ENCODE assay signal across 14 cellular contexts in the genomic region with DNA sequence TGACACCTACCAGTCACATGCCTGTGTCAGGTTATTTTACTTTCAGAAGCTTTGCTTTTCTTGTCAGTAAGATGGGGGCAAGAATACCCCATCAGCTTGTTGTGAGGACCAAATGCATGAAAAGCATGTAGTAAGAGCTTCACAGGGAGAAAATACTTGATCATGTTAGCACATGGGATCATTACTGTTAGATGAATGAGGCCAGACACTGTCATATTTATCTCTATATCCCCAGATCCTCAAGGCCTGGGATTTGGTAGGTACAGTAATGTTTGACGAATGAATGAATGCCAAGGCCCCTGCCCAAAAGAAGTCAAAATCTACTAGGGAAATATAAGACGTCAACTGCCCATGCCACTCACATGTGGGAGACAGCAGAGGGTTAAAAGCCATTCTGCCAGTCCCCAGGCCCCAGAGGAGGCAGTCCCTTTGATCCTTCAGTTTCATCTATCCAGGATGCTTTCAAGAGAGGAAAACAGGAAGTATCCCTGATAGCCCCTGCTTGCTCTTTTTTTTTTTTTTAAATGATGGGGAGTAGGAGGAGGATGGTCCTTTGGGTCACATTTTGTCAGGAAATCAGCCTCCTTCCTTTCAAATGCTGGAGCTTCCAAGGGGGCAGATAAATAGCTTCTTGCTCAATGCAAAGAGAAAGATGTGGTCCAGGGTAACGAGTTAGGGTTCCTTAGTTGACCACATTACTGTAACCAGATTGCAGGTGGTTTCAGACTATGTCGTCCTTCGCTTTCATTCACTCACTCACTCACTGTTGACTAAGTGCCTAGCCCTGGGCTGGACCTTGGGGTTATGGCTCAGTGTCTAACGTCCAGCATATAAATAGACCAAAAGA.
DNase-seq lines count a peak whose midpoint lies in the region; ATAC-seq and TF ChIP-seq lines count a peak whose summit lies in the region.
"Had no signal": no experiment of that assay in that cellular context is flagged by ENCODE, and none has a peak within 500 bp of the region (broad histone marks: within the 10 kb centered on the region; RNA-seq: fewer than 3 reads in every experiment).

No MANE protein-coding gene starts in this region.

- H3K36me3 ChIP-seq in Panc1 (ENCODE audit: control insufficient read depth, insufficient read depth, low read length), result no peaks in the 10 kb centered on the region
- H3K36me3 ChIP-seq in right lobe of liver, result no peaks in the 10 kb centered on the region
- no peaks in the 10 kb centered on the region for H3K36me3 ChIP-seq in subcutaneous abdominal adipose tissue (ENCODE audit: control insufficient read depth in 5 of 5, insufficient read depth in 5 of 5, low read length in 5 of 5)
- H3K36me3 ChIP-seq: SJCRH30, thoracic aorta had no signal

- H3K4me1 ChIP-seq in Panc1 (ENCODE audit: control insufficient read depth, insufficient read depth, low read length), result peaks cover 44% of the 10 kb centered on the region
- peaks cover 0 to 33% (median 13%) of the 10 kb centered on the region in 4 donors for H3K4me1 ChIP-seq in right lobe of liver
- peaks cover 19 to 44% (median 42%) of the 10 kb centered on the region in 5 donors for H3K4me1 ChIP-seq in subcutaneous abdominal adipose tissue (ENCODE audit: control insufficient read depth in 5 of 5, insufficient read depth in 5 of 5, low read length in 5 of 5)

- 46% methylated on average over 5 of the region's 6 CpGs for whole genome bisulfite sequencing in right lobe of liver (ENCODE audit: insufficient coverage, low coverage, low lambda C conversion rate, missing lambda C conversion rate)

- DNase-seq in activated T-cell treated with anti-CD3 and anti-CD28 coated beads, Interleukin-2, amount 50 U/mL, for 24 hours, result no peak
- no peak for DNase-seq in activated T-cell treated with anti-CD3 and anti-CD28 coated beads, Interleukin-2, amount 50 U/mL, for 1 hour
- DNase-seq in Panc1 (ENCODE audit: low read depth, low spot score), result no peak
- DNase-seq in right lobe of liver, result no peak
- DNase-seq in NOMO-1 treated with DMSO at 0.1 percent for 48 hours (lab: John Stamatoyannopoulos, UW; ENCODE audit: unreplicated experiment), result no peak
- DNase-seq in stimulated activated CD4-positive, alpha-beta T cell treated with anti-CD3 and anti-CD28 coated beads, Interleukin-4, amount 100 ng/mL, for 4 hours, result no peak
- no peak for DNase-seq in activated CD8-positive, alpha-beta T cell treated with anti-CD3 and anti-CD28 coated beads for 36 hours
- DNase-seq: activated effector memory CD4-positive, alpha-beta T cell treated with anti-CD3 and anti-CD28 coated beads, Interleukin-2, amount 50 U/mL, for 16 hours; AML-193; GF-D8; SJCRH30; stimulated activated CD4-positive, alpha-beta T cell treated with anti-CD3 and anti-CD28 coated beads, Interleukin-4, amount 100 ng/mL, for 24 hours had no signal

- TF ChIP-seq POLR2A in right lobe of liver (IDR thresholded peaks at IDR 0.05), result no peak

- peak overlapping the region in 4 of 5 donors; percentile 30 to 84 (median 42) for H3K9ac ChIP-seq in subcutaneous abdominal adipose tissue (ENCODE audit: low read length in 5 of 5)

- POLR2A ChIA-PET in Panc1 (lab: Charles Lee), result interaction anchor here (0.6 kb wide), 1 partner anchor 85 kb away, joined by 10 read pairs; no protein-coding TSS in a partner anchor
- POLR2A ChIA-PET in activated CD8-positive, alpha-beta T cell treated with anti-CD3 and anti-CD28 coated beads for 36 hours (lab: Charles Lee), result no interaction called here

- in situ Hi-C loops in Panc1 (cut with HindIII; ENCODE audit: low pct_unique_long_range_greater_than_20kb, low sequenced_read_pairs), result no loop called here

- intact Hi-C loops in Panc1 (cut with micrococcal nuclease; ENCODE audit: unreplicated experiment), result no loop called here
- intact Hi-C loops in right lobe of liver (cut with DNase I), result no loop called here
- intact Hi-C loops in activated CD8-positive, alpha-beta T cell treated with anti-CD3 and anti-CD28 coated beads for 36 hours (cut with micrococcal nuclease), result no loop called here

- no peak overlapping the region for H3K4me3 Mint-ChIP-seq in activated T-cell treated with anti-CD3 and anti-CD28 coated beads, Interleukin-2, amount 50 U/mL, for 24 hours
- H3K4me3 Mint-ChIP-seq in activated CD8-positive, alpha-beta T cell treated with anti-CD3 and anti-CD28 coated beads for 36 hours, result no peak overlapping the region

- H3K4me3 ChIP-seq in Panc1 (ENCODE audit: low read depth in 2 of 2, low read length in 2 of 2) (no peak overlapping the region), right lobe of liver (no peak overlapping the region), subcutaneous abdominal adipose tissue (ENCODE audit: low read depth in 1 of 5, low read length in 5 of 5) (no peak overlapping the region)
- H3K4me3 ChIP-seq: SJCRH30, thoracic aorta had no signal

- no peak for ATAC-seq in Panc1
- no peak for ATAC-seq in right lobe of liver
- no peak for ATAC-seq in activated CD8-positive, alpha-beta T cell treated with anti-CD3 and anti-CD28 coated beads for 36 hours

- no peaks in the 10 kb centered on the region for H3K9me3 ChIP-seq in Panc1 (ENCODE audit: control insufficient read depth, insufficient read depth, low read depth, low read length)
- no peaks in the 10 kb centered on the region for H3K9me3 ChIP-seq in right lobe of liver
- H3K9me3 ChIP-seq in subcutaneous abdominal adipose tissue (ENCODE audit: control insufficient read depth in 5 of 5, low read length in 5 of 5), result no peaks in the 10 kb centered on the region
- H3K9me3 ChIP-seq: SJCRH30, thoracic aorta had no signal

- peak overlapping the region; percentile 9 for H3K27ac Mint-ChIP-seq in activated T-cell treated with anti-CD3 and anti-CD28 coated beads, Interleukin-2, amount 50 U/mL, for 24 hours
- no peak overlapping the region for H3K27ac Mint-ChIP-seq in activated CD8-positive, alpha-beta T cell treated with anti-CD3 and anti-CD28 coated beads for 36 hours

- TF ChIP-seq CTCF in Panc1 (IDR thresholded peaks at IDR 0.05), result no peak
- no peak for TF ChIP-seq CTCF in right lobe of liver (IDR thresholded peaks at IDR 0.05)
- no peak for TF ChIP-seq CTCF in activated CD8-positive, alpha-beta T cell treated with anti-CD3 and anti-CD28 coated beads for 36 hours (IDR thresholded peaks at IDR 0.05)

- peak overlapping the region; percentile 92 for H3K27ac ChIP-seq in Panc1 (ENCODE audit: low read length)
- peak overlapping the region in 2 of 3 donors; percentile 3 to 85 for H3K27ac ChIP-seq in right lobe of liver
- H3K27ac ChIP-seq in subcutaneous abdominal adipose tissue (ENCODE audit: low read depth, low read length), result peak overlapping the region; percentile 97
- H3K27ac ChIP-seq: SJCRH30, thoracic aorta had no signal

- peaks cover 50% of the 10 kb centered on the region for H3K4me1 Mint-ChIP-seq in activated T-cell treated with anti-CD3 and anti-CD28 coated beads, Interleukin-2, amount 50 U/mL, for 24 hours (ENCODE audit: low read depth)
- peaks cover 24% of the 10 kb centered on the region for H3K4me1 Mint-ChIP-seq in activated CD8-positive, alpha-beta T cell treated with anti-CD3 and anti-CD28 coated beads for 36 hours (ENCODE audit: low read depth)

- no TSS peak for BruUV-seq in Panc1 (replicated peaks; lab: Mats Ljungman, UMichigan)

- H3K9me3 Mint-ChIP-seq in activated T-cell treated with anti-CD3 and anti-CD28 coated beads, Interleukin-2, amount 50 U/mL, for 24 hours, result no peaks in the 10 kb centered on the region
- no peaks in the 10 kb centered on the region for H3K9me3 Mint-ChIP-seq in activated CD8-positive, alpha-beta T cell treated with anti-CD3 and anti-CD28 coated beads for 36 hours

- CTCF ChIA-PET in Panc1 (lab: Charles Lee), result no interaction called here
- CTCF ChIA-PET in activated CD8-positive, alpha-beta T cell treated with anti-CD3 and anti-CD28 coated beads for 36 hours (lab: Charles Lee), result interaction anchor here (0.6 to 1.4 kb wide), 2 partner anchors 105 to 333 kb away, joined by 3 to 4 read pairs; no protein-coding TSS in a partner anchor

- no peaks in the 10 kb centered on the region for H3K36me3 Mint-ChIP-seq in activated T-cell treated with anti-CD3 and anti-CD28 coated beads, Interleukin-2, amount 50 U/mL, for 24 hours (ENCODE audit: low read depth)
- H3K36me3 Mint-ChIP-seq in activated CD8-positive, alpha-beta T cell treated with anti-CD3 and anti-CD28 coated beads for 36 hours (ENCODE audit: low read depth), result no peaks in the 10 kb centered on the region

- H3K27me3 ChIP-seq in Panc1 (ENCODE audit: control insufficient read depth, insufficient read depth, low read length), result no peaks in the 10 kb centered on the region
- H3K27me3 ChIP-seq in right lobe of liver, result no peaks in the 10 kb centered on the region
- H3K27me3 ChIP-seq in subcutaneous abdominal adipose tissue (ENCODE audit: control insufficient read depth in 5 of 5, insufficient read depth in 4 of 5, low read length in 5 of 5), result no peaks in the 10 kb centered on the region
- H3K27me3 ChIP-seq: SJCRH30 had no signal

- H3K27me3 Mint-ChIP-seq in activated T-cell treated with anti-CD3 and anti-CD28 coated beads, Interleukin-2, amount 50 U/mL, for 24 hours, result no peaks in the 10 kb centered on the region
- H3K27me3 Mint-ChIP-seq in activated CD8-positive, alpha-beta T cell treated with anti-CD3 and anti-CD28 coated beads for 36 hours, result no peaks in the 10 kb centered on the region

Comparison
In these comparisons a context has a peak if more than half of its experiments do, and no peak if none do; other contexts are left out.
1. H3K27ac ChIP-seq: peak in every context shown above with its lines; median percentile 97 in subcutaneous abdominal adipose tissue; 92 in Panc1; 44 in right lobe of liver.